Comparison of ENCODE assay signal across 8 cellular contexts in genomic region chr1:42463906-42464305, GRCh38. TPM values are rescaled to one million over a fixed set of nuclear protein-coding genes. Genes with fewer than 3 reads are reported as not detected.
DNase-seq lines count a peak whose midpoint lies in the region; ATAC-seq and TF ChIP-seq lines count a peak whose summit lies in the region.
"Had no signal": no experiment of that assay in that cellular context is flagged by ENCODE, and none has a peak within 500 bp of the region (broad histone marks: within the 10 kb centered on the region; RNA-seq: fewer than 3 reads in every experiment).

No MANE protein-coding gene starts in this region.

- TF ChIP-seq CTCF in HCT116 (IDR thresholded peaks at IDR 0.05 in 2 of 3, conservative IDR thresholded peaks at IDR 0.05 in 1 of 3; ENCODE audit: borderline replicate concordance in 1 of 3, insufficient read depth in 1 of 3, low read depth in 2 of 3, low read length in 2 of 3) (no peak), WERI-Rb-1 (IDR thresholded peaks at IDR 0.05; ENCODE audit: low read depth, low read length) (no peak), hepatocyte (IDR thresholded peaks at IDR 0.05; ENCODE audit: poor library complexity) (no peak)

- CTCF ChIA-PET in HCT116 (lab: Charles Lee) = no interaction called here

- POLR2A ChIA-PET in HCT116 (lab: Charles Lee) = interaction anchor here (1.4 kb wide), 1 partner anchor 9 kb away, joined by 3 read pairs; no protein-coding TSS in a partner anchor

- H3K9ac ChIP-seq in HCT116 (ENCODE audit: low read length) (no peak overlapping the region), skeletal muscle tissue (ENCODE audit: low read depth in 1 of 3, low read length in 3 of 3) (no peak overlapping the region)

- TF ChIP-seq RAD21 in HCT116 (IDR thresholded peaks at IDR 0.05; ENCODE audit: low read depth) = no peak

- no peak overlapping the region for H2AFZ ChIP-seq in HCT116 (ENCODE audit: low read depth, low read length, poor library complexity, severe bottlenecking)
- H2AFZ ChIP-seq in hepatocyte = peak overlapping the region; percentile 58

- H4K20me1 ChIP-seq in HCT116 (ENCODE audit: insufficient read depth) (no peaks in the 10 kb centered on the region), hepatocyte (ENCODE audit: insufficient read depth, poor library complexity, severe bottlenecking) (no peaks in the 10 kb centered on the region)

- RAD21 ChIA-PET in HCT116 (lab: Charles Lee; ENCODE audit: low non-redundant PET in 1 of 2, low total read pairs in 2 of 2, uncharacterized antibody in 2 of 2, unreplicated experiment in 2 of 2) = no interaction called here

- H3K27me3 ChIP-seq in HCT116 (ENCODE audit: insufficient read depth, low read length) (no peaks in the 10 kb centered on the region), WERI-Rb-1 (ENCODE audit: insufficient read depth, low read depth, severe bottlenecking) (no peaks in the 10 kb centered on the region), hepatocyte (no peaks in the 10 kb centered on the region), skeletal muscle tissue (ENCODE audit: control insufficient read depth in 3 of 3, insufficient read depth in 3 of 3, low read length in 3 of 3) (no peaks in the 10 kb centered on the region)

- no peak for DNase-seq in HCT116 (ENCODE audit: low read depth, low spot score)
- no peak for DNase-seq in WERI-Rb-1
- no peak for DNase-seq in hepatocyte (ENCODE audit: low spot score)
- no peak for DNase-seq in GF-D8 (lab: John Stamatoyannopoulos, UW)
- DNase-seq in NCI-H2171 (lab: John Stamatoyannopoulos, UW) = no peak
- DNase-seq: activated effector memory CD4-positive, alpha-beta T cell treated with anti-CD3 and anti-CD28 coated beads, Interleukin-2, amount 50 U/mL, for 16 hours had no signal

- H3K36me3 ChIP-seq in HCT116 (ENCODE audit: control insufficient read depth in 1 of 2, insufficient read depth in 2 of 2, low read length in 2 of 2) (peaks cover 9 to 14% of the 10 kb centered on the region in 2 experiments; a peak in 3 of 4 replicates), WERI-Rb-1 (peaks cover 7% of the 10 kb centered on the region), hepatocyte (replicated peaks; ENCODE audit: insufficient read depth, low read depth) (no peaks in the 10 kb centered on the region), skeletal muscle tissue (ENCODE audit: control insufficient read depth in 3 of 3, insufficient read depth in 3 of 3, low read length in 3 of 3) (peaks cover 3 to 16% (median 14%) of the 10 kb centered on the region in 3 donors)

- H3K4me3 ChIP-seq in HCT116 (replicated peaks in 1 of 2; ENCODE audit: low read depth in 1 of 2, low read length in 2 of 2) (no peak overlapping the region), WERI-Rb-1 (ENCODE audit: low read depth, low read length) (peak overlapping the region; percentile 78), hepatocyte (peak overlapping the region; percentile 46), skeletal muscle tissue (ENCODE audit: low read length in 3 of 3) (peak overlapping the region in 2 of 3 donors; percentile 74 to 89)

- no TSS peak for BruUV-seq in HCT116 (replicated peaks; lab: Mats Ljungman, UMichigan)

- H3K4me1 ChIP-seq in HCT116 (ENCODE audit: control insufficient read depth in 1 of 2, insufficient read depth in 2 of 2, low read length in 2 of 2) (peaks cover 4 to 14% of the 10 kb centered on the region in 2 experiments; a peak in 3 of 4 replicates), hepatocyte (ENCODE audit: insufficient read depth) (peaks cover 18% of the 10 kb centered on the region), skeletal muscle tissue (ENCODE audit: control insufficient read depth in 3 of 3, insufficient read depth in 3 of 3, low read length in 3 of 3) (peaks cover 3 to 17% (median 9%) of the 10 kb centered on the region in 3 donors)

- H3K9me2 ChIP-seq in HCT116 (ENCODE audit: insufficient read depth) = no peaks in the 10 kb centered on the region
- H3K9me2 ChIP-seq in hepatocyte (replicated peaks; ENCODE audit: insufficient read depth) = no peaks in the 10 kb centered on the region

- TF ChIP-seq POLR2A in HCT116 (IDR thresholded peaks at IDR 0.05; ENCODE audit: borderline replicate concordance, extremely low read depth, insufficient read depth, insufficient read length) = no peak

- H3K9me3 ChIP-seq in HCT116 (ENCODE audit: control insufficient read depth in 1 of 2, insufficient read depth in 1 of 2, low read depth in 1 of 2, low read length in 2 of 2) (no peaks in the 10 kb centered on the region), WERI-Rb-1 (ENCODE audit: severe bottlenecking) (no peaks in the 10 kb centered on the region), hepatocyte (ENCODE audit: low read depth) (no peaks in the 10 kb centered on the region), skeletal muscle tissue (ENCODE audit: control insufficient read depth in 3 of 3, low read length in 3 of 3) (no peaks in the 10 kb centered on the region)

- H3K79me2 ChIP-seq in HCT116 (ENCODE audit: insufficient read depth, low read length) = no peaks in the 10 kb centered on the region
- H3K79me2 ChIP-seq in hepatocyte = no peaks in the 10 kb centered on the region

- intact Hi-C loops in HCT116 (cut with micrococcal nuclease) = no loop called here

- WGBS in hepatocyte (ENCODE audit: low lambda C conversion rate, missing lambda C conversion rate) = 84% methylated on average over 3 of the region's 3 CpGs

- ATAC-seq in HCT116 (no peak), GM21367 (IDR thresholded peaks at IDR 0.05; ENCODE audit: unreplicated experiment) (no peak)

- H3K27ac ChIP-seq in HCT116 (ENCODE audit: low read depth, low read length) = no peak overlapping the region
- no peak overlapping the region for H3K27ac ChIP-seq in WERI-Rb-1
- H3K27ac ChIP-seq in hepatocyte = peak overlapping the region; percentile 32
- H3K27ac ChIP-seq in skeletal muscle tissue (ENCODE audit: low read depth, low read length) = no peak overlapping the region

- peak overlapping the region; percentile 82 for H3K4me2 ChIP-seq in HCT116 (ENCODE audit: low read length)
- peak overlapping the region; percentile 81 for H3K4me2 ChIP-seq in hepatocyte

TF ChIP-seq in HCT116, 20 proteins besides CTCF, POLR2A, EP300 and RAD21:
- no peak for TF ChIP-seq TCF7L2 (IDR thresholded peaks at IDR 0.05; ENCODE audit: borderline replicate concordance, extremely low read depth, insufficient read depth, insufficient read length)
- TF ChIP-seq ELF1 (IDR thresholded peaks at IDR 0.05; ENCODE audit: borderline replicate concordance, low read depth) = no peak
- no peak for TF ChIP-seq ATF3 (IDR thresholded peaks at IDR 0.05)
TF ChIP-seq in HCT116: peak in this region for 0.

RNA-seq across cellular contexts. Expression of gene CCDC30, which starts 0.8 kb away (rescaled TPM):
- total RNA-seq in HCT116 (2021; ENCODE audit: unreplicated experiment) (2.0 TPM), hepatocyte (1.8 and 12.9 TPM in 2 replicates), skeletal muscle tissue (1.0 TPM)
- 0.47 and 0.86 TPM in 2 replicates for polyA plus RNA-seq in HCT116 (2012)
- polyA plus RNA-seq in hepatocyte = 1.9 and 2.6 TPM in 2 replicates

RNA-seq across cellular contexts. Expression of gene PPCS, which starts 7.6 kb away (rescaled TPM):
- total RNA-seq in HCT116 (2021; ENCODE audit: unreplicated experiment) (53.2 TPM), hepatocyte (79.0 and 86.3 TPM in 2 replicates), skeletal muscle tissue (19.8 TPM)
- 32.1 and 36.0 TPM in 2 replicates for polyA plus RNA-seq in HCT116 (2012)
- polyA plus RNA-seq in hepatocyte = 90.1 and 98.6 TPM in 2 replicates

RNA-seq across cellular contexts. Expression of gene ZMYND12, which starts 8.1 kb away (rescaled TPM):
- total RNA-seq in HCT116 (2021; ENCODE audit: unreplicated experiment) = 0.25 TPM
- polyA plus RNA-seq in HCT116 (2012) = 0.51 and 0.77 TPM in 2 replicates
- total RNA-seq in hepatocyte = 0.12 and 0.57 TPM in 2 replicates
- polyA plus RNA-seq in hepatocyte = 0.74 and 0.87 TPM in 2 replicates
- under 0.01 TPM for total RNA-seq in skeletal muscle tissue

Comparison
In these comparisons a context has a peak if more than half of its experiments do, and no peak if none do; other contexts are left out.
1. H3K4me3 ChIP-seq: peak in WERI-Rb-1 (single experiment), hepatocyte (single experiment) and skeletal muscle tissue (2 of 3); none in HCT116 (0 of 2).